In the genomic region with DNA sequence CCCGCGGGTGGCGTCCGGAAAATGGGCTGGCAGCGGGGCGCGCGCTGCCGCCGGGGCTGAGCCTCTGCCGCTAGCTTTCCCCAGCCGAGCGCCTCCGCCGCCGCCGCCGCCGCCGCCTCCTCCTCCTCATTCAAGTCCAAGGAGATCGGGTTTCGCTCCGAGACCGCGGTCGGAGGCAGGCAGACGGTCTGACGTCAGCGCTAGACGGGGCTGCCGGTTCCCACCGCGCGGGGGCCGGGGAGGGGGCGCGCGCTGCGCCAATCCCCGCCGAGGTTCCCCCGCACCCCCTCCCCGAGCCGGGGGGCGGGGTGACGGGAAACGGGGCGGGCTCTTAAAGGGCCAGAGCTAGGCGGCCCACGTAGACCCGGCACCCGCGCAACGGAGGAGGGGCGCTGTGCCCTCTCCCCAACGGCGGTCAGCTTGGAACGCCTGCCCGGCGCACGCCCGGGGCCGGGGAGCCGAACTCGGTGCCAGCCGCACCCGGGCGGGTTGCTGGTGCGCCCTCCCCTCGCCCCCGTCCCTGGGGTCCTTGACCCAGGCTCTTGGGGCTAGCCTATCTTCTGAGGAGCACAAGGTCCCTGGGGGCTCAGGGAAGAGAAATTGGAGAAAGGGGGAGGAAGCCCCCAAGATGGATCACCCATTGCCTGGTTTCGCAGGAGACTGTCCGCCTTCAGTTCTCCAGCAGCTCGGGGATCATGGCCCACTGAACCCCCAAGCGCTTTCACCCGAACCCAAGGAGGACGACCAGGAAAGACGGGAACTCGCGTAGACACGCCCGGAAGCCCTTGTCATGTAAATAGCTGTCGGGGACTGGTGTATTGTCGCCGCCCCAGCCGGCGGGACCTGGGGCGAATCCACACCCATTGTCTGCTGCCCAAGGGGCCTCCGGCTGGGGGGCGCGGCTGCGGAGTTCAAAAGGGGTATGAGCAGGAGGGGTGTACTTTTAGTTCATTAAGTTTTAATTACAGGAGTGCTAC, we compare ENCODE assay signal across 8 cellular contexts. TPM values are rescaled to one million over a fixed set of nuclear protein-coding genes. Genes with fewer than 3 reads are reported as not detected.
DNase-seq lines count a peak whose midpoint lies in the region; ATAC-seq and TF ChIP-seq lines count a peak whose summit lies in the region.

A gene with protein sequence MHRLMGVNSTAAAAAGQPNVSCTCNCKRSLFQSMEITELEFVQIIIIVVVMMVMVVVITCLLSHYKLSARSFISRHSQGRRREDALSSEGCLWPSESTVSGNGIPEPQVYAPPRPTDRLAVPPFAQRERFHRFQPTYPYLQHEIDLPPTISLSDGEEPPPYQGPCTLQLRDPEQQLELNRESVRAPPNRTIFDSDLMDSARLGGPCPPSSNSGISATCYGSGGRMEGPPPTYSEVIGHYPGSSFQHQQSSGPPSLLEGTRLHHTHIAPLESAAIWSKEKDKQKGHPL (minus strand): TSS at position 193 of the 977 bp plus-strand sequence. CDS start 433 bp downstream, outside the sequence.

- peak; percentile 18 for TF ChIP-seq CTCF in LNCaP clone FGC (IDR thresholded peaks at IDR 0.05; ENCODE audit: control insufficient read depth, extremely low read depth, insufficient read depth)

- H3K9me3 ChIP-seq in subcutaneous abdominal adipose tissue (ENCODE audit: control insufficient read depth in 5 of 5, low read length in 5 of 5), result no peaks in the 10 kb centered on the region

- H3K9me3 Mint-ChIP-seq in activated naive CD4-positive, alpha-beta T cell treated with anti-CD3 and anti-CD28 coated beads, Interleukin-2, amount 50 U/mL, for 72 hours, result no peaks in the 10 kb centered on the region

- H3K36me3 Mint-ChIP-seq in activated naive CD4-positive, alpha-beta T cell treated with anti-CD3 and anti-CD28 coated beads, Interleukin-2, amount 50 U/mL, for 72 hours, result peaks cover 5% of the 10 kb centered on the region in 2 donors

- in situ Hi-C loops in SK-MEL-5 (cut with HindIII; ENCODE audit: low pct_unique_long_range_greater_than_20kb, low sequenced_read_pairs), result no loop called here

- H3K4me1 ChIP-seq in subcutaneous abdominal adipose tissue (ENCODE audit: control insufficient read depth in 5 of 5, insufficient read depth in 5 of 5, low read length in 5 of 5), result peaks cover 10 to 86% (median 75%) of the 10 kb centered on the region in 5 donors

- DNase-seq in DMS 273 treated with DMSO at 0.1 percent for 48 hours (lab: John Stamatoyannopoulos, UW) (peak; percentile 68), LNCaP clone FGC (ENCODE audit: low read depth) (peak; percentile 82), SK-MEL-5 (ENCODE audit: low read depth, low spot score) (peak; percentile 92), glomerular endothelial cell (ENCODE audit: extremely low read depth, low read depth, low spot score) (no peak), non-pigmented ciliary epithelial cell (ENCODE audit: low read depth) (peak; percentile 77)
- peak; percentile 90 to 94 for DNase-seq in activated naive CD4-positive, alpha-beta T cell treated with anti-CD3 and anti-CD28 coated beads, Interleukin-2, amount 50 U/mL, for 72 hours (ENCODE audit: low spot score in 2 of 2)

- no peaks in the 10 kb centered on the region for H3K27me3 ChIP-seq in subcutaneous abdominal adipose tissue (ENCODE audit: control insufficient read depth in 5 of 5, insufficient read depth in 4 of 5, low read length in 5 of 5)

- peak within 1 kb of the TSS; percentile 95 for H3K27ac ChIP-seq in subcutaneous abdominal adipose tissue (ENCODE audit: low read depth, low read length)

- peak within 1 kb of the TSS; percentile 84 to 96 (median 91) for H3K9ac ChIP-seq in subcutaneous abdominal adipose tissue (ENCODE audit: low read length in 5 of 5)

- H3K4me3 ChIP-seq in LNCaP clone FGC (ENCODE audit: low read depth, low read length) (peak within 1 kb of the TSS; percentile 91), subcutaneous abdominal adipose tissue (ENCODE audit: low read depth in 1 of 5, low read length in 5 of 5) (peak within 1 kb of the TSS; percentile 84 to 95 (median 92))

- peak within 1 kb of the TSS in 1 of 2 donors; percentile 81 for H3K27ac Mint-ChIP-seq in activated naive CD4-positive, alpha-beta T cell treated with anti-CD3 and anti-CD28 coated beads, Interleukin-2, amount 50 U/mL, for 72 hours

- ATAC-seq in GM21786 (IDR thresholded peaks at IDR 0.05; ENCODE audit: unreplicated experiment), result peak; percentile 57
- peak; percentile 89 to 92 for ATAC-seq in activated naive CD4-positive, alpha-beta T cell treated with anti-CD3 and anti-CD28 coated beads, Interleukin-2, amount 50 U/mL, for 72 hours

- H3K36me3 ChIP-seq in subcutaneous abdominal adipose tissue (ENCODE audit: control insufficient read depth in 5 of 5, insufficient read depth in 5 of 5, low read length in 5 of 5), result no peaks in the 10 kb centered on the region

RNA-seq across cellular contexts. Expression of the gene that starts here (rescaled TPM):
- 2.4 and 5.7 TPM in 2 replicates for total RNA-seq in SK-MEL-5 (2014; rRNA removed; shearing (Covaris generic))
- 16.3 and 16.8 TPM in 2 replicates for polyA plus RNA-seq in SK-MEL-5 (2015; cell fraction: cytosol; rRNA removed)
- polyA plus RNA-seq in SK-MEL-5 (2015; cell fraction: nucleus; rRNA removed), result 2.8 and 5.7 TPM in 2 replicates
- total RNA-seq in activated naive CD4-positive, alpha-beta T cell treated with anti-CD3 and anti-CD28 coated beads, Interleukin-2, amount 50 U/mL, for 72 hours, result 1 to 10 TPM; 2.2 to 3.9 TPM
- total RNA-seq in glomerular endothelial cell, result 11.9 and 16.2 TPM in 2 replicates
